In the genomic region with DNA sequence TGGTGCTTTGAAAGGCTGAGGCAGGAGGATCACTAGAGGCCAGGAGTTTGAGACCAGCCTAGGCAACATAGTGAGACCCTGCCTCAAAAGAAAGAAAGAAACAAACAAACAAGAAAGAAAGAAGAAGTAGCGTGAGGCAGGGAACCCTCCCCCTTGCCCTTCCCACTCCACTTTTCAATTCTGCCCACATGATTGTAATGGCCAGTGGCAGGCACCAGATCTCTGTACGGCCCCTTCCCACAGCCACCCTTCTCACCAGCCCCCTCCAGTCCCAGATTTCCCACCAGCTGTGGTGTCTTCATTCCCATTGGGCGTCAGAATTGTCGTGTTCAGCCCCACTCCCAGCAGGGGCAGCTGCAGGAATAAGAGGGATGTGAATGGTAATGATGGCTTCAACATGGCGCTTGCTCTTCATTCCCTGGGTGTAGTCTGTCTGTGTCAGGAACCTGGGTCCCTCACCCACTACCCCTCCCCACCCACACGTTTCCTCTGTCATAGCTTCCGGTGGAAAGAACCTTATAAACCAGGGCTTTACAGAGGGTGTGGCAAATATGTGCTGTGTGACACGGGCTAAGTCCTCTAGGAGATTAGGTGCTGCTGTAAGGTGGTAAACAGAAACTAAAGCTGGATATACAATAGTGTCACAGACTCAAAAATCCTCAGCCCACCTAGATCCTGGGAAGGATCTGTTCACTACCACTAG, we compare ENCODE assay signal across 9 cellular contexts. TPM values are rescaled to one million over a fixed set of nuclear protein-coding genes. Genes with fewer than 3 reads are reported as not detected.
DNase-seq lines count a peak whose midpoint lies in the region; ATAC-seq and TF ChIP-seq lines count a peak whose summit lies in the region.
"Had no signal": no experiment of that assay in that cellular context is flagged by ENCODE, and none has a peak within 500 bp of the region (broad histone marks: within the 10 kb centered on the region; RNA-seq: fewer than 3 reads in every experiment).

A gene (minus strand): TSS at position 437 of the 703 bp plus-strand sequence. CDS start 38 bp downstream, at position 399.

- peak within 1 kb of the TSS; percentile 98 for H3K4me2 ChIP-seq in SU-DHL-6 (ENCODE audit: low read depth, low read length, poor library complexity, severe bottlenecking)

- 33 to 38% methylated on average over 8 of the region's 8 CpGs for WGBS in sigmoid colon, 2 donors
- WGBS in ovary, 3 donors, result 53 to 63% (median 63%) methylated on average over 8 of the region's 8 CpGs

- H3K36me3 ChIP-seq in SU-DHL-6 (ENCODE audit: low read length) (no peaks in the 10 kb centered on the region), sigmoid colon (no peaks in the 10 kb centered on the region), ovary (no peaks in the 10 kb centered on the region)

- H3K79me2 ChIP-seq in SU-DHL-6 (ENCODE audit: insufficient read depth, low read length), result peaks cover 16% of the 10 kb centered on the region; the same call in 1 of the 2 replicates

- H3K4me1 Mint-ChIP-seq in activated naive CD8-positive, alpha-beta T cell (ENCODE audit: low read depth), result peaks cover 39% of the 10 kb centered on the region

- H3K9me3 Mint-ChIP-seq in activated naive CD8-positive, alpha-beta T cell (ENCODE audit: low read depth), result no peaks in the 10 kb centered on the region

- intact Hi-C loops in sigmoid colon (cut with DNase I) (loop anchor here (10.0 kb wide), 1 partner anchor 1144 kb away; no protein-coding TSS in a partner anchor), ovary (cut with DNase I) (no loop called here)

- peaks cover 12% of the 10 kb centered on the region for H3K36me3 Mint-ChIP-seq in activated naive CD8-positive, alpha-beta T cell

- no peaks in the 10 kb centered on the region for H3K27me3 Mint-ChIP-seq in activated naive CD8-positive, alpha-beta T cell

- peak within 1 kb of the TSS; percentile 65 for H3K4me3 ChIP-seq in SU-DHL-6 (ENCODE audit: insufficient read depth, low read length, poor library complexity, severe bottlenecking)
- no peak within 1 kb of the TSS for H3K4me3 ChIP-seq in sigmoid colon
- no peak within 1 kb of the TSS for H3K4me3 ChIP-seq in ovary

- peak within 1 kb of the TSS; percentile 73 for H3K9ac ChIP-seq in SU-DHL-6 (ENCODE audit: low read length)

- TF ChIP-seq EP300 in sigmoid colon (IDR thresholded peaks at IDR 0.05) (no peak), ovary (IDR thresholded peaks at IDR 0.05) (no peak)

- ATAC-seq in GM18517 (IDR thresholded peaks at IDR 0.05; ENCODE audit: unreplicated experiment) (peak; percentile 94), HG02938 (IDR thresholded peaks at IDR 0.05; ENCODE audit: unreplicated experiment) (peak; percentile 86)

- H3K9me2 ChIP-seq in SU-DHL-6 (replicated peaks; ENCODE audit: insufficient read depth, low read length), result no peaks in the 10 kb centered on the region

- peak within 1 kb of the TSS; percentile 74 for H2AFZ ChIP-seq in SU-DHL-6 (ENCODE audit: low read depth, low read length, severe bottlenecking)

- TF ChIP-seq POLR2A in sigmoid colon (IDR thresholded peaks at IDR 0.05), result peak in 1 of 2 donors; percentile 20
- TF ChIP-seq POLR2A in ovary (IDR thresholded peaks at IDR 0.05), result no peak

- DNase-seq in stimulated activated CD4-positive, alpha-beta T cell treated with anti-CD3 and anti-CD28 coated beads, Interleukin-4, amount 100 ng/mL, for 24 hours, result peak; percentile 80
- no peak for DNase-seq in sigmoid colon
- DNase-seq in NCI-H526 (lab: John Stamatoyannopoulos, UW), result no peak
- no peak for DNase-seq in ovary

- no peaks in the 10 kb centered on the region for H3K4me1 ChIP-seq in sigmoid colon
- no peaks in the 10 kb centered on the region for H3K4me1 ChIP-seq in ovary (ENCODE audit: insufficient read depth)

- peaks cover 10% of the 10 kb centered on the region for H3F3A ChIP-seq in SU-DHL-6 (ENCODE audit: insufficient read depth)

- peak within 1 kb of the TSS; percentile 98 for H3K27ac Mint-ChIP-seq in activated naive CD8-positive, alpha-beta T cell

- TF ChIP-seq CTCF in SU-DHL-6 (IDR thresholded peaks at IDR 0.05; ENCODE audit: insufficient read depth, low read length, poor library complexity, severe bottlenecking) (no peak), sigmoid colon (IDR thresholded peaks at IDR 0.05) (no peak), ovary (IDR thresholded peaks at IDR 0.05) (no peak)

- H3K27me3 ChIP-seq in SU-DHL-6 (ENCODE audit: low read length) (no peaks in the 10 kb centered on the region), sigmoid colon (no peaks in the 10 kb centered on the region), ovary (no peaks in the 10 kb centered on the region)

- peak within 1 kb of the TSS; percentile 99 for H3K4me3 Mint-ChIP-seq in activated naive CD8-positive, alpha-beta T cell

- H4K20me1 ChIP-seq in SU-DHL-6 (ENCODE audit: low read depth, low read length), result no peaks in the 10 kb centered on the region

- H3K27ac ChIP-seq in SU-DHL-6 (ENCODE audit: low read depth, low read length), result peak within 1 kb of the TSS; percentile 97
- no peak within 1 kb of the TSS for H3K27ac ChIP-seq in sigmoid colon
- H3K27ac ChIP-seq in ovary, result no peak within 1 kb of the TSS

- H3K9me3 ChIP-seq in SU-DHL-6 (ENCODE audit: insufficient read depth, low read length) (no peaks in the 10 kb centered on the region), sigmoid colon (no peaks in the 10 kb centered on the region), ovary (no peaks in the 10 kb centered on the region)

RNA-seq across cellular contexts. Expression of the gene that starts here (rescaled TPM):
- 1 to 10 TPM in 3 of 4 donors, not detected in 1; 1.7 to 8.1 (median 3.2) TPM for total RNA-seq in sigmoid colon
- polyA plus RNA-seq in sigmoid colon, result 10 to 100 TPM; 14.4 to 90.1 (median 39.1) TPM
- total RNA-seq in ovary, result 1 to 10 TPM in 5 of 7 donors, under 1 TPM in 2; 0.45 to 5.1 (median 1.5) TPM
- 10 to 100 TPM in 1 of 2 donors, 1 to 10 TPM in 1; 1.2 to 24.0 TPM for polyA plus RNA-seq in ovary
- total RNA-seq: LHCN-M2 had no signal
